1 cellular context compared by ENCODE assay signal in genomic region chr4:174198396-174199179, GRCh38.
TF ChIP-seq lines count a peak whose summit lies in the region.

No MANE protein-coding gene starts in this region.

TF ChIP-seq in SK-N-SH treated with all-trans-retinoic acid at 6 μM for 48 hours, 23 proteins besides CTCF, POLR2A, EP300 and RAD21 (continued from another document):
- TF ChIP-seq CSRNP3 (CRISPR knock-in tag; IDR thresholded peaks at IDR 0.05) (peak; percentile 95), GLIS3 (CRISPR knock-in tag; IDR thresholded peaks at IDR 0.05) (peak; percentile 90; the same call in 1 of the 2 replicates), ESRRG (CRISPR knock-in tag; IDR thresholded peaks at IDR 0.05) (peak; percentile 66; the same call in 1 of the 2 replicates), ARNTL (CRISPR knock-in tag; IDR thresholded peaks at IDR 0.05; ENCODE audit: borderline replicate concordance, low read depth) (no peak), PPARA (CRISPR knock-in tag; IDR thresholded peaks at IDR 0.05; ENCODE audit: borderline replicate concordance) (no peak), BACH2 (CRISPR knock-in tag; IDR thresholded peaks at IDR 0.05; ENCODE audit: borderline replicate concordance) (peak; percentile 24; the same call in 1 of the 2 replicates), ZFP3 (CRISPR knock-in tag; IDR thresholded peaks at IDR 0.05) (peak; percentile 71), RARB (CRISPR knock-in tag; IDR thresholded peaks at IDR 0.05) (peak; percentile 75; the same call in 1 of the 2 replicates), ISL1 (CRISPR knock-in tag; IDR thresholded peaks at IDR 0.05) (peak; percentile 100), ZFP30 (CRISPR knock-in tag; IDR thresholded peaks at IDR 0.05) (no peak), CSDC2 (CRISPR knock-in tag; IDR thresholded peaks at IDR 0.05) (no peak)
- TF ChIP-seq, protein P1, sequence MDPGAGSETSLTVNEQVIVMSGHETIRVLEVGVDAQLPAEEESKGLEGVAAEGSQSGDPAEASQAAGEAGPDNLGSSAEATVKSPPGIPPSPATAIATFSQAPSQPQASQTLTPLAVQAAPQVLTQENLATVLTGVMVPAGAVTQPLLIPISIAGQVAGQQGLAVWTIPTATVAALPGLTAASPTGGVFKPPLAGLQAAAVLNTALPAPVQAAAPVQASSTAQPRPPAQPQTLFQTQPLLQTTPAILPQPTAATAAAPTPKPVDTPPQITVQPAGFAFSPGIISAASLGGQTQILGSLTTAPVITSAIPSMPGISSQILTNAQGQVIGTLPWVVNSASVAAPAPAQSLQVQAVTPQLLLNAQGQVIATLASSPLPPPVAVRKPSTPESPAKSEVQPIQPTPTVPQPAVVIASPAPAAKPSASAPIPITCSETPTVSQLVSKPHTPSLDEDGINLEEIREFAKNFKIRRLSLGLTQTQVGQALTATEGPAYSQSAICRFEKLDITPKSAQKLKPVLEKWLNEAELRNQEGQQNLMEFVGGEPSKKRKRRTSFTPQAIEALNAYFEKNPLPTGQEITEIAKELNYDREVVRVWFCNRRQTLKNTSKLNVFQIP (CRISPR knock-in tag; IDR thresholded peaks at IDR 0.05; ENCODE audit: borderline replicate concordance, low read depth) = 0 out of 2 replicates have a peak, but pooled peaks have one; percentile 82
